ENCODE assay signal across 2 cellular contexts in the genomic region with DNA sequence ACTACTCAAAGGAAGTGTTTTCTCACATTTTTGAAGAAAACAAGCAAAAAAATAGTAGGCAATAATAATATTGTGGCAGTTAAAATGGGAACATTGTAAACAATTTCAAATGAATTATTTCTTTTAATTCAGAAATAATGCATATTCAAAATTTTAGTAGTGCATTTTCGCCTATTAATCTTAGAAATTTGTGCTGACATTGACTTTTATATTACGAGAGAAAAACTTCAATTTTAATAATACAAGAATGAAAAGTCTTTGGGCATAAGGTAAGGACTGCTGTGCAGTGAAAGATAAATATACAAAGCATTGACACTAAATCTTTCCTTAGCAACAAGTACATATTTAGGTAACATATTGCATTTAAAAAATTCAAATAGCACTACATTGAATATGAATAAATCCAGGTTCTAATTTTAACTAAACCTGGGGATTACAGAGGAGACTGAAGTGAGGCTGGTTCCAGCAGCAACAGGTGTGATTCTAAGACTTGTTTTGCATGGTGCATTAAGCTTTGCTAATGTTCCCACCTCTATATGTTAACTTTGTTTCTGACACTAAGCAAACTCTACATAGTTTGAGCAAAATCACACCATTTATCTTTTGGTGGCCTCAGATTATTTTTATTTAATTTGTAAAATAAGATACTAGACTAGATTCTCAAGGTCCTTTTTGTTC.
TF ChIP-seq lines count a peak whose summit lies in the region.

No MANE protein-coding gene starts in this region.

TF ChIP-seq in GM23338, 12 proteins besides CTCF, POLR2A, EP300 and RAD21:
- TF ChIP-seq, protein P1, sequence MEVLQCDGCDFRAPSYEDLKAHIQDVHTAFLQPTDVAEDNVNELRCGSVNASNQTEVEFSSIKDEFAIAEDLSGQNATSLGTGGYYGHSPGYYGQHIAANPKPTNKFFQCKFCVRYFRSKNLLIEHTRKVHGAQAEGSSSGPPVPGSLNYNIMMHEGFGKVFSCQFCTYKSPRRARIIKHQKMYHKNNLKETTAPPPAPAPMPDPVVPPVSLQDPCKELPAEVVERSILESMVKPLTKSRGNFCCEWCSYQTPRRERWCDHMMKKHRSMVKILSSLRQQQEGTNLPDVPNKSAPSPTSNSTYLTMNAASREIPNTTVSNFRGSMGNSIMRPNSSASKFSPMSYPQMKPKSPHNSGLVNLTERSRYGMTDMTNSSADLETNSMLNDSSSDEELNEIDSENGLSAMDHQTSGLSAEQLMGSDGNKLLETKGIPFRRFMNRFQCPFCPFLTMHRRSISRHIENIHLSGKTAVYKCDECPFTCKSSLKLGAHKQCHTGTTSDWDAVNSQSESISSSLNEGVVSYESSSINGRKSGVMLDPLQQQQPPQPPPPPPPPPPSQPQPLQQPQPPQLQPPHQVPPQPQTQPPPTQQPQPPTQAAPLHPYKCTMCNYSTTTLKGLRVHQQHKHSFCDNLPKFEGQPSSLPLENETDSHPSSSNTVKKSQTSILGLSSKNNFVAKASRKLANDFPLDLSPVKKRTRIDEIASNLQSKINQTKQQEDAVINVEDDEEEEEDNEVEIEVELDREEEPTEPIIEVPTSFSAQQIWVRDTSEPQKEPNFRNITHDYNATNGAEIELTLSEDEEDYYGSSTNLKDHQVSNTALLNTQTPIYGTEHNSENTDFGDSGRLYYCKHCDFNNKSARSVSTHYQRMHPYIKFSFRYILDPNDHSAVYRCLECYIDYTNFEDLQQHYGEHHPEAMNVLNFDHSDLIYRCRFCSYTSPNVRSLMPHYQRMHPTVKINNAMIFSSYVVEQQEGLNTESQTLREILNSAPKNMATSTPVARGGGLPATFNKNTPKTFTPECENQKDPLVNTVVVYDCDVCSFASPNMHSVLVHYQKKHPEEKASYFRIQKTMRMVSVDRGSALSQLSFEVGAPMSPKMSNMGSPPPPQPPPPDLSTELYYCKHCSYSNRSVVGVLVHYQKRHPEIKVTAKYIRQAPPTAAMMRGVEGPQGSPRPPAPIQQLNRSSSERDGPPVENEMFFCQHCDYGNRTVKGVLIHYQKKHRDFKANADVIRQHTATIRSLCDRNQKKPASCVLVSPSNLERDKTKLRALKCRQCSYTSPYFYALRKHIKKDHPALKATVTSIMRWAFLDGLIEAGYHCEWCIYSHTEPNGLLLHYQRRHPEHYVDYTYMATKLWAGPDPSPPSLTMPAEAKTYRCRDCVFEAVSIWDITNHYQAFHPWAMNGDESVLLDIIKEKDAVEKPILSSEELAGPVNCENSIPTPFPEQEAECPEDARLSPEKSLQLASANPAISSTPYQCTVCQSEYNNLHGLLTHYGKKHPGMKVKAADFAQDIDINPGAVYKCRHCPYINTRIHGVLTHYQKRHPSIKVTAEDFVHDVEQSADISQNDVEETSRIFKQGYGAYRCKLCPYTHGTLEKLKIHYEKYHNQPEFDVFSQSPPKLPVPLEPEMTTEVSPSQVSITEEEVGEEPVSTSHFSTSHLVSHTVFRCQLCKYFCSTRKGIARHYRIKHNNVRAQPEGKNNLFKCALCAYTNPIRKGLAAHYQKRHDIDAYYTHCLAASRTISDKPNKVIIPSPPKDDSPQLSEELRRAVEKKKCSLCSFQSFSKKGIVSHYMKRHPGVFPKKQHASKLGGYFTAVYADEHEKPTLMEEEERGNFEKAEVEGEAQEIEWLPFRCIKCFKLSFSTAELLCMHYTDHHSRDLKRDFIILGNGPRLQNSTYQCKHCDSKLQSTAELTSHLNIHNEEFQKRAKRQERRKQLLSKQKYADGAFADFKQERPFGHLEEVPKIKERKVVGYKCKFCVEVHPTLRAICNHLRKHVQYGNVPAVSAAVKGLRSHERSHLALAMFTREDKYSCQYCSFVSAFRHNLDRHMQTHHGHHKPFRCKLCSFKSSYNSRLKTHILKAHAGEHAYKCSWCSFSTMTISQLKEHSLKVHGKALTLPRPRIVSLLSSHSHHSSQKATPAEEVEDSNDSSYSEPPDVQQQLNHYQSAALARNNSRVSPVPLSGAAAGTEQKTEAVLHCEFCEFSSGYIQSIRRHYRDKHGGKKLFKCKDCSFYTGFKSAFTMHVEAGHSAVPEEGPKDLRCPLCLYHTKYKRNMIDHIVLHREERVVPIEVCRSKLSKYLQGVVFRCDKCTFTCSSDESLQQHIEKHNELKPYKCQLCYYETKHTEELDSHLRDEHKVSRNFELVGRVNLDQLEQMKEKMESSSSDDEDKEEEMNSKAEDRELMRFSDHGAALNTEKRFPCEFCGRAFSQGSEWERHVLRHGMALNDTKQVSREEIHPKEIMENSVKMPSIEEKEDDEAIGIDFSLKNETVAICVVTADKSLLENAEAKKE (CRISPR knock-in tag; IDR thresholded peaks at IDR 0.05) = no peak
- TF ChIP-seq CREB1 (CRISPR knock-in tag; IDR thresholded peaks at IDR 0.05; ENCODE audit: low read depth) (no peak), POLR2AphosphoS5 (IDR thresholded peaks at IDR 0.05; ENCODE audit: low read depth) (no peak), ZNF331 (CRISPR knock-in tag; IDR thresholded peaks at IDR 0.05; ENCODE audit: low read depth) (no peak), EZH2phosphoT487 (IDR thresholded peaks at IDR 0.05; ENCODE audit: unreplicated experiment) (no peak), NANOG (IDR thresholded peaks at IDR 0.05; ENCODE audit: borderline replicate concordance) (no peak)
- TF ChIP-seq, protein P2, sequence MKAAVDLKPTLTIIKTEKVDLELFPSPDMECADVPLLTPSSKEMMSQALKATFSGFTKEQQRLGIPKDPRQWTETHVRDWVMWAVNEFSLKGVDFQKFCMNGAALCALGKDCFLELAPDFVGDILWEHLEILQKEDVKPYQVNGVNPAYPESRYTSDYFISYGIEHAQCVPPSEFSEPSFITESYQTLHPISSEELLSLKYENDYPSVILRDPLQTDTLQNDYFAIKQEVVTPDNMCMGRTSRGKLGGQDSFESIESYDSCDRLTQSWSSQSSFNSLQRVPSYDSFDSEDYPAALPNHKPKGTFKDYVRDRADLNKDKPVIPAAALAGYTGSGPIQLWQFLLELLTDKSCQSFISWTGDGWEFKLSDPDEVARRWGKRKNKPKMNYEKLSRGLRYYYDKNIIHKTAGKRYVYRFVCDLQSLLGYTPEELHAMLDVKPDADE (IDR thresholded peaks at IDR 0.05) = no peak
- TF ChIP-seq, protein P3, sequence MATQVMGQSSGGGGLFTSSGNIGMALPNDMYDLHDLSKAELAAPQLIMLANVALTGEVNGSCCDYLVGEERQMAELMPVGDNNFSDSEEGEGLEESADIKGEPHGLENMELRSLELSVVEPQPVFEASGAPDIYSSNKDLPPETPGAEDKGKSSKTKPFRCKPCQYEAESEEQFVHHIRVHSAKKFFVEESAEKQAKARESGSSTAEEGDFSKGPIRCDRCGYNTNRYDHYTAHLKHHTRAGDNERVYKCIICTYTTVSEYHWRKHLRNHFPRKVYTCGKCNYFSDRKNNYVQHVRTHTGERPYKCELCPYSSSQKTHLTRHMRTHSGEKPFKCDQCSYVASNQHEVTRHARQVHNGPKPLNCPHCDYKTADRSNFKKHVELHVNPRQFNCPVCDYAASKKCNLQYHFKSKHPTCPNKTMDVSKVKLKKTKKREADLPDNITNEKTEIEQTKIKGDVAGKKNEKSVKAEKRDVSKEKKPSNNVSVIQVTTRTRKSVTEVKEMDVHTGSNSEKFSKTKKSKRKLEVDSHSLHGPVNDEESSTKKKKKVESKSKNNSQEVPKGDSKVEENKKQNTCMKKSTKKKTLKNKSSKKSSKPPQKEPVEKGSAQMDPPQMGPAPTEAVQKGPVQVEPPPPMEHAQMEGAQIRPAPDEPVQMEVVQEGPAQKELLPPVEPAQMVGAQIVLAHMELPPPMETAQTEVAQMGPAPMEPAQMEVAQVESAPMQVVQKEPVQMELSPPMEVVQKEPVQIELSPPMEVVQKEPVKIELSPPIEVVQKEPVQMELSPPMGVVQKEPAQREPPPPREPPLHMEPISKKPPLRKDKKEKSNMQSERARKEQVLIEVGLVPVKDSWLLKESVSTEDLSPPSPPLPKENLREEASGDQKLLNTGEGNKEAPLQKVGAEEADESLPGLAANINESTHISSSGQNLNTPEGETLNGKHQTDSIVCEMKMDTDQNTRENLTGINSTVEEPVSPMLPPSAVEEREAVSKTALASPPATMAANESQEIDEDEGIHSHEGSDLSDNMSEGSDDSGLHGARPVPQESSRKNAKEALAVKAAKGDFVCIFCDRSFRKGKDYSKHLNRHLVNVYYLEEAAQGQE (IDR thresholded peaks at IDR 0.05; ENCODE audit: unreplicated experiment) = no peak

TF ChIP-seq in GM12878, 131 proteins besides CTCF, POLR2A, EP300 and RAD21:
- TF ChIP-seq NFIC (IDR thresholded peaks at IDR 0.05; ENCODE audit: low read depth, low read length) (no peak), DPF2 (IDR thresholded peaks at IDR 0.05) (no peak), PML (IDR thresholded peaks at IDR 0.05; ENCODE audit: low read length) (no peak), TCF12 (IDR thresholded peaks at IDR 0.05; ENCODE audit: low read depth, low read length) (no peak), NR2C1 (IDR thresholded peaks at IDR 0.05) (no peak), SIX5 (IDR thresholded peaks at IDR 0.05; ENCODE audit: low read depth, low read length, severe bottlenecking) (no peak), SMAD5 (IDR thresholded peaks at IDR 0.05; ENCODE audit: low read depth) (no peak), MXI1 (IDR thresholded peaks at IDR 0.05; ENCODE audit: low read depth, low read length) (no peak), TCF3 (IDR thresholded peaks at IDR 0.05; ENCODE audit: borderline replicate concordance, insufficient read depth, low read depth, low read length) (no peak), NFYA (IDR thresholded peaks at IDR 0.05; ENCODE audit: borderline replicate concordance, low read depth, low read length) (no peak), CBFB (IDR thresholded peaks at IDR 0.05; ENCODE audit: low read depth) (no peak), SIN3A (IDR thresholded peaks at IDR 0.05; ENCODE audit: low read depth, low read length) (no peak), ASH2L (IDR thresholded peaks at IDR 0.05; ENCODE audit: borderline replicate concordance, low read depth) (no peak), YY1 (IDR thresholded peaks at IDR 0.05; ENCODE audit: low read depth, low read length) (no peak), GABPA (IDR thresholded peaks at IDR 0.05; ENCODE audit: low read depth) (no peak), JUNB (IDR thresholded peaks at IDR 0.05) (no peak)
- TF ChIP-seq, protein P4, sequence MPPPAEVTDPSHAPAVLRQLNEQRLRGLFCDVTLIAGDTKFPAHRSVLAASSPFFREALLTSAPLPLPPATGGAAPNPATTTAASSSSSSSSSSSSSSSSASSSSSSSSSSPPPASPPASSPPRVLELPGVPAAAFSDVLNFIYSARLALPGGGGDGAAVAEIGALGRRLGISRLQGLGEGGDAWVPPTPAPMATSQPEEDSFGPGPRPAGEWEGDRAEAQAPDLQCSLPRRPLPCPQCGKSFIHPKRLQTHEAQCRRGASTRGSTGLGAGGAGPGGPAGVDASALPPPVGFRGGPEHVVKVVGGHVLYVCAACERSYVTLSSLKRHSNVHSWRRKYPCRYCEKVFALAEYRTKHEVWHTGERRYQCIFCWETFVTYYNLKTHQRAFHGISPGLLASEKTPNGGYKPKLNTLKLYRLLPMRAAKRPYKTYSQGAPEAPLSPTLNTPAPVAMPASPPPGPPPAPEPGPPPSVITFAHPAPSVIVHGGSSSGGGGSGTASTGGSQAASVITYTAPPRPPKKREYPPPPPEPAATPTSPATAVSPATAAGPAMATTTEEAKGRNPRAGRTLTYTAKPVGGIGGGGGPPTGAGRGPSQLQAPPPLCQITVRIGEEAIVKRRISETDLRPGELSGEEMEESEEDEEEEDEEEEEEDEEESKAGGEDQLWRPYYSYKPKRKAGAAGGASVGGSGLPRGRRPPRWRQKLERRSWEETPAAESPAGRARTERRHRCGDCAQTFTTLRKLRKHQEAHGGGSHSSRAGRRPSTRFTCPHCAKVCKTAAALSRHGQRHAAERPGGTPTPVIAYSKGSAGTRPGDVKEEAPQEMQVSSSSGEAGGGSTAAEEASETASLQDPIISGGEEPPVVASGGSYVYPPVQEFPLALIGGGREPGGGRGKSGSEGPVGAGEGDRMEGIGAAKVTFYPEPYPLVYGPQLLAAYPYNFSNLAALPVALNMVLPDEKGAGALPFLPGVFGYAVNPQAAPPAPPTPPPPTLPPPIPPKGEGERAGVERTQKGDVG (CRISPR knock-in tag; IDR thresholded peaks at IDR 0.05) = no peak
- TF ChIP-seq, protein P5, sequence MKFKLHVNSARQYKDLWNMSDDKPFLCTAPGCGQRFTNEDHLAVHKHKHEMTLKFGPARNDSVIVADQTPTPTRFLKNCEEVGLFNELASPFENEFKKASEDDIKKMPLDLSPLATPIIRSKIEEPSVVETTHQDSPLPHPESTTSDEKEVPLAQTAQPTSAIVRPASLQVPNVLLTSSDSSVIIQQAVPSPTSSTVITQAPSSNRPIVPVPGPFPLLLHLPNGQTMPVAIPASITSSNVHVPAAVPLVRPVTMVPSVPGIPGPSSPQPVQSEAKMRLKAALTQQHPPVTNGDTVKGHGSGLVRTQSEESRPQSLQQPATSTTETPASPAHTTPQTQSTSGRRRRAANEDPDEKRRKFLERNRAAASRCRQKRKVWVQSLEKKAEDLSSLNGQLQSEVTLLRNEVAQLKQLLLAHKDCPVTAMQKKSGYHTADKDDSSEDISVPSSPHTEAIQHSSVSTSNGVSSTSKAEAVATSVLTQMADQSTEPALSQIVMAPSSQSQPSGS (IDR thresholded peaks at IDR 0.05; ENCODE audit: low read length) = no peak
- TF ChIP-seq, protein P6, sequence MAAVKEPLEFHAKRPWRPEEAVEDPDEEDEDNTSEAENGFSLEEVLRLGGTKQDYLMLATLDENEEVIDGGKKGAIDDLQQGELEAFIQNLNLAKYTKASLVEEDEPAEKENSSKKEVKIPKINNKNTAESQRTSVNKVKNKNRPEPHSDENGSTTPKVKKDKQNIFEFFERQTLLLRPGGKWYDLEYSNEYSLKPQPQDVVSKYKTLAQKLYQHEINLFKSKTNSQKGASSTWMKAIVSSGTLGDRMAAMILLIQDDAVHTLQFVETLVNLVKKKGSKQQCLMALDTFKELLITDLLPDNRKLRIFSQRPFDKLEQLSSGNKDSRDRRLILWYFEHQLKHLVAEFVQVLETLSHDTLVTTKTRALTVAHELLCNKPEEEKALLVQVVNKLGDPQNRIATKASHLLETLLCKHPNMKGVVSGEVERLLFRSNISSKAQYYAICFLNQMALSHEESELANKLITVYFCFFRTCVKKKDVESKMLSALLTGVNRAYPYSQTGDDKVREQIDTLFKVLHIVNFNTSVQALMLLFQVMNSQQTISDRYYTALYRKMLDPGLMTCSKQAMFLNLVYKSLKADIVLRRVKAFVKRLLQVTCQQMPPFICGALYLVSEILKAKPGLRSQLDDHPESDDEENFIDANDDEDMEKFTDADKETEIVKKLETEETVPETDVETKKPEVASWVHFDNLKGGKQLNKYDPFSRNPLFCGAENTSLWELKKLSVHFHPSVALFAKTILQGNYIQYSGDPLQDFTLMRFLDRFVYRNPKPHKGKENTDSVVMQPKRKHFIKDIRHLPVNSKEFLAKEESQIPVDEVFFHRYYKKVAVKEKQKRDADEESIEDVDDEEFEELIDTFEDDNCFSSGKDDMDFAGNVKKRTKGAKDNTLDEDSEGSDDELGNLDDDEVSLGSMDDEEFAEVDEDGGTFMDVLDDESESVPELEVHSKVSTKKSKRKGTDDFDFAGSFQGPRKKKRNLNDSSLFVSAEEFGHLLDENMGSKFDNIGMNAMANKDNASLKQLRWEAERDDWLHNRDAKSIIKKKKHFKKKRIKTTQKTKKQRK (IDR thresholded peaks at IDR 0.05; ENCODE audit: low read depth, low read length) = no peak
TF ChIP-seq in GM12878: peak in this region for 0.
